ENCODE assay signal across 14 cellular contexts in genomic region chr7:55124989-55125875, GRCh38.
A peak's percentile ranks its signal among the peaks of the same experiment; 100 is the strongest.
DNase-seq lines count a peak whose midpoint lies in the region; ATAC-seq and TF ChIP-seq lines count a peak whose summit lies in the region.
"Had no signal": no experiment of that assay in that cellular context is flagged by ENCODE, and none has a peak within 500 bp of the region (broad histone marks: within the 10 kb centered on the region; RNA-seq: fewer than 3 reads in every experiment).

No MANE protein-coding gene starts in this region.

- no peaks in the 10 kb centered on the region for H3K9me3 ChIP-seq in DOHH2 (ENCODE audit: control insufficient read depth, insufficient read depth, low read length)
- H3K9me3 ChIP-seq in esophagus muscularis mucosa = no peaks in the 10 kb centered on the region

- H3K4me1 ChIP-seq in DOHH2 (ENCODE audit: control insufficient read depth, low read length) (peaks cover 4% of the 10 kb centered on the region; the same call in 1 of the 2 replicates), esophagus muscularis mucosa (peaks cover 69 to 82% (median 80%) of the 10 kb centered on the region in 4 donors)

- no peaks in the 10 kb centered on the region for H3K79me2 ChIP-seq in DOHH2 (ENCODE audit: control insufficient read depth, low read length)

- intact Hi-C loops in esophagus muscularis mucosa (cut with DNase I) = loop anchor here (5.0 kb wide), 1 partner anchor 38 kb away; no protein-coding TSS in a partner anchor

- H4K20me1 ChIP-seq in DOHH2 (ENCODE audit: control insufficient read depth, insufficient read depth, low read depth, low read length) = no peaks in the 10 kb centered on the region

- no peak for TF ChIP-seq EP300 in esophagus muscularis mucosa (IDR thresholded peaks at IDR 0.05)

- DNase-seq in RPMI7951 (ENCODE audit: low read depth) (peak; percentile 48), esophagus muscularis mucosa (ENCODE audit: extremely low spot score) (peak; percentile 90), retinal pigment epithelial cell (ENCODE audit: low read depth) (no peak), NCI-H1048 (lab: John Stamatoyannopoulos, UW) (no peak), NAMALWA (ENCODE audit: low spot score) (no peak), T-helper 9 cell (no peak)
- DNase-seq: activated naive CD4-positive, alpha-beta T cell; C1 segment of cervical spinal cord; EL; left cardiac atrium; MM.1S had no signal

- TF ChIP-seq POLR2A in esophagus muscularis mucosa (IDR thresholded peaks at IDR 0.05; ENCODE audit: low read depth) = no peak

- TF ChIP-seq CTCF in DOHH2 (IDR thresholded peaks at IDR 0.05; ENCODE audit: low read depth, low read length, poor library complexity, severe bottlenecking) = peak; percentile 10
- no peak for TF ChIP-seq CTCF in esophagus muscularis mucosa (IDR thresholded peaks at IDR 0.05)
- TF ChIP-seq CTCF in retinal pigment epithelial cell (conservative IDR thresholded peaks at IDR 0.05; ENCODE audit: low read depth, low read length) = peak; percentile 19

- H3K4me2 ChIP-seq in DOHH2 (ENCODE audit: low read length) = no peak overlapping the region

- H3K36me3 ChIP-seq in DOHH2 (ENCODE audit: control insufficient read depth, low read length) (no peaks in the 10 kb centered on the region), esophagus muscularis mucosa (no peaks in the 10 kb centered on the region)

- no peaks in the 10 kb centered on the region for H3F3A ChIP-seq in DOHH2 (ENCODE audit: control insufficient read depth, insufficient read depth)

- H3K27ac ChIP-seq in DOHH2 (ENCODE audit: low read depth, low read length) = no peak overlapping the region
- H3K27ac ChIP-seq in esophagus muscularis mucosa (replicated peaks in 1 of 4) = peak overlapping the region; percentile 73 to 94 (median 88)
- H3K27ac ChIP-seq: VCaP had no signal

- H3K4me3 ChIP-seq in DOHH2 (ENCODE audit: low read length) = no peak overlapping the region
- H3K4me3 ChIP-seq in esophagus muscularis mucosa = no peak overlapping the region
- no peak overlapping the region for H3K4me3 ChIP-seq in retinal pigment epithelial cell (ENCODE audit: low read length)

- WGBS in esophagus muscularis mucosa = 82% methylated on average over 12 of the region's 12 CpGs

- H3K9me2 ChIP-seq in DOHH2 (replicated peaks; ENCODE audit: control insufficient read depth, low read length) = no peaks in the 10 kb centered on the region

- H3K27me3 ChIP-seq in DOHH2 (ENCODE audit: control insufficient read depth, low read length) (0 out of 2 replicates have a peak, but pooled peaks cover 3% of the 10 kb centered on the region), esophagus muscularis mucosa (no peaks in the 10 kb centered on the region)

- no peak for ATAC-seq in HG02973 (IDR thresholded peaks at IDR 0.05; ENCODE audit: unreplicated experiment)
- ATAC-seq: left cardiac atrium had no signal

Comparison
In these comparisons a context has a peak if more than half of its experiments do, and no peak if none do; other contexts are left out.
1. CTCF ChIP-seq: peak in DOHH2 (single experiment) and retinal pigment epithelial cell (single experiment); none in esophagus muscularis mucosa (0 of 3).
2. DNase-seq: peak in RPMI7951 (single experiment) and esophagus muscularis mucosa (single experiment); none in retinal pigment epithelial cell (single experiment), NCI-H1048 (single experiment), NAMALWA (single experiment) and T-helper 9 cell (single experiment).